In the genomic region with DNA sequence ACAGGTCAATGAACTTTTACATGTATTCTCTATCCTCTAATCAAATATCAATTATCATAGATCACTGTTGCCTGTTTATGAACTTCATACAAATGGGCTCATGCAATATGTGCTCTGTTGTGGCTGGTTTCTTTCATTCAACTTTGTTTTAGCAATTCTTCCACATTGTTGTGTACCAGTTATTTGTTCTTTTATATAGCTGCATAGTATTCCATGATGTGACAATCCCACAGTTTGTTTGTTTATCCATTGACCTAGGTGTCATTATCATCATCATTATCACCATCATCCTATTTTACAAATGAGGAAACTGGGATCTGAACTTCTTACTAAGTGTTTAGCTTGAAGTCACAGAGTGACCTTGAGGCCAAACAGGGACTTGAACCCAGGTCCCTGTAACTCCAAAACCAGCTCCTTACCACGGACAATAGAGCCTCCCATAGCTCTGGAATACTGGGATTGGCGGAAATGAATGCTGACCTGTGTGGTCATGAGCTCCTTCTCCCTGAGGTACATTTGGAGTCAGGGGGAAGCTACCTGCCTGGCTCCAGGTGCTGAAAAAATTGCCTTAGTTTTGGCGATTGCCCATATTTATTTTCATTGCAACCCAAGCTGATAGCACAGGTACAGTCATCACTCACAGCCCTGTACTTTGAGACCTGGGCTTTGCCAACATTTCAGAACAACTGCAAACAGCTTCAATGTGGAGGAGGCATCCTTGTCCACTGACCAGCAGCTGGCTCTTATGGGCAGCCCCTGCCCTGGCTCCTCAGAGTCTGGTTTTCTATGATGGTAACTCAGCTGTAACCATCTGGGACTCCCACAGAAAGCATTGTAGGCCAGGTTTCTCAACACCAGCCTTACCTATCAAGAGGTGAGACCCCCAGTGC, we compare ENCODE assay signal across 12 cellular contexts. TPM values are rescaled to one million over a fixed set of nuclear protein-coding genes. Genes with fewer than 3 reads are reported as not detected.
A peak's percentile ranks its signal among the peaks of the same experiment; 100 is the strongest.
DNase-seq lines count a peak whose midpoint lies in the region; ATAC-seq, FAIRE-seq and TF ChIP-seq lines count a peak whose summit lies in the region.
"Had no signal": no experiment of that assay in that cellular context is flagged by ENCODE, and none has a peak within 500 bp of the region (broad histone marks: within the 10 kb centered on the region; RNA-seq: fewer than 3 reads in every experiment).

No MANE protein-coding gene starts in this region.

- H3K4me2 ChIP-seq in smooth muscle cell: no peak overlapping the region

- no peaks in the 10 kb centered on the region for H3K9me3 Mint-ChIP-seq in Caco-2 (ENCODE audit: unreplicated experiment)
- no peaks in the 10 kb centered on the region for H3K9me3 Mint-ChIP-seq in activated CD4-positive, alpha-beta memory T cell treated with anti-CD3 and anti-CD28 coated beads for 36 hours
- no peaks in the 10 kb centered on the region for H3K9me3 Mint-ChIP-seq in activated naive CD4-positive, alpha-beta T cell treated with anti-CD3 and anti-CD28 coated beads for 36 hours

- H3K4me1 Mint-ChIP-seq in Caco-2 (ENCODE audit: low read depth, unreplicated experiment): peaks cover 54% of the 10 kb centered on the region
- peaks cover 92% of the 10 kb centered on the region for H3K4me1 Mint-ChIP-seq in activated CD4-positive, alpha-beta memory T cell treated with anti-CD3 and anti-CD28 coated beads for 36 hours (ENCODE audit: low read depth)
- peaks cover 84% of the 10 kb centered on the region for H3K4me1 Mint-ChIP-seq in activated naive CD4-positive, alpha-beta T cell treated with anti-CD3 and anti-CD28 coated beads for 36 hours (ENCODE audit: low read depth)

- H2AFZ ChIP-seq in smooth muscle cell (ENCODE audit: low read depth): no peak overlapping the region

- H3K27ac ChIP-seq in kidney (ENCODE audit: low read depth in 2 of 2, low read length in 2 of 2) (peak overlapping the region; percentile 68 to 85), smooth muscle cell (ENCODE audit: low read depth) (peak overlapping the region; percentile 99), left lung (peak overlapping the region in 1 of 2 donors; percentile 79)
- H3K27ac ChIP-seq: SJSA1 had no signal

- DNase-seq in Caco-2: peak; percentile 53 to 59
- DNase-seq in RPMI7951 (ENCODE audit: low read depth): peak; percentile 26
- DNase-seq in kidney: no peak
- DNase-seq in smooth muscle cell (lab: John Stamatoyannopoulos, UW; ENCODE audit: unreplicated experiment): no peak
- no peak for DNase-seq in activated CD4-positive, alpha-beta memory T cell treated with anti-CD3 and anti-CD28 coated beads for 36 hours
- no peak for DNase-seq in left lung
- DNase-seq in activated naive CD4-positive, alpha-beta T cell treated with anti-CD3 and anti-CD28 coated beads for 36 hours: no peak
- no peak for DNase-seq in putamen (ENCODE audit: low spot score)
- DNase-seq: activated CD4-positive, alpha-beta T cell treated with anti-CD3 and anti-CD28 coated beads for 4 hours had no signal

- H3K27me3 ChIP-seq in Caco-2 (replicated peaks; ENCODE audit: control insufficient read depth, insufficient read depth, low read length) (no peaks in the 10 kb centered on the region), smooth muscle cell (ENCODE audit: low read depth) (no peaks in the 10 kb centered on the region), left lung (no peaks in the 10 kb centered on the region)
- H3K27me3 ChIP-seq: SJSA1 had no signal

- peaks cover 24% of the 10 kb centered on the region for H4K20me1 ChIP-seq in smooth muscle cell (ENCODE audit: low read depth)

- no peak for ATAC-seq in left lung

- H3K27me3 Mint-ChIP-seq in Caco-2 (ENCODE audit: insufficient read depth, unreplicated experiment): no peaks in the 10 kb centered on the region
- H3K27me3 Mint-ChIP-seq in activated CD4-positive, alpha-beta memory T cell treated with anti-CD3 and anti-CD28 coated beads for 36 hours: no peaks in the 10 kb centered on the region
- no peaks in the 10 kb centered on the region for H3K27me3 Mint-ChIP-seq in activated naive CD4-positive, alpha-beta T cell treated with anti-CD3 and anti-CD28 coated beads for 36 hours (ENCODE audit: low read depth)
- H3K27me3 Mint-ChIP-seq: progenitor cell of endocrine pancreas had no signal

- peaks cover 92% of the 10 kb centered on the region for H3K4me1 ChIP-seq in Caco-2
- peaks cover 60 to 81% of the 10 kb centered on the region in 2 donors for H3K4me1 ChIP-seq in kidney (ENCODE audit: control insufficient read depth in 1 of 2, insufficient read depth in 1 of 2, low read depth in 1 of 2, low read length in 2 of 2)
- peaks cover 29% of the 10 kb centered on the region for H3K4me1 ChIP-seq in smooth muscle cell (ENCODE audit: low read depth)
- peaks cover 47 to 84% of the 10 kb centered on the region in 2 donors for H3K4me1 ChIP-seq in left lung

- TF ChIP-seq CTCF in Caco-2 (IDR thresholded peaks at IDR 0.05; ENCODE audit: insufficient read depth in 1 of 2, low read depth in 1 of 2, low read length in 1 of 2, severe bottlenecking in 1 of 2, unreplicated experiment in 1 of 2): no peak
- no peak for TF ChIP-seq CTCF in kidney (IDR thresholded peaks at IDR 0.05; ENCODE audit: borderline replicate concordance, extremely low read depth, insufficient read depth)
- TF ChIP-seq CTCF in smooth muscle cell (IDR thresholded peaks at IDR 0.05; ENCODE audit: borderline replicate concordance, insufficient read depth, poor library complexity, severe bottlenecking): no peak
- no peak for TF ChIP-seq CTCF in left lung (IDR thresholded peaks at IDR 0.05)

- peaks cover 58% of the 10 kb centered on the region for H3K36me3 Mint-ChIP-seq in Caco-2 (ENCODE audit: insufficient read depth, unreplicated experiment)
- H3K36me3 Mint-ChIP-seq in activated CD4-positive, alpha-beta memory T cell treated with anti-CD3 and anti-CD28 coated beads for 36 hours: peaks cover 21% of the 10 kb centered on the region
- H3K36me3 Mint-ChIP-seq in activated naive CD4-positive, alpha-beta T cell treated with anti-CD3 and anti-CD28 coated beads for 36 hours (ENCODE audit: low read depth): peaks cover 13% of the 10 kb centered on the region

- 98% methylated on average over 3 of the region's 3 CpGs for WGBS in smooth muscle cell (ENCODE audit: low lambda C conversion rate)

- BruUV-seq in Caco-2 (replicated peaks; lab: Mats Ljungman, UMichigan): no TSS peak

- H3K9me3 ChIP-seq in Caco-2 (no peaks in the 10 kb centered on the region), kidney (ENCODE audit: control insufficient read depth in 1 of 2, low read length in 2 of 2) (no peaks in the 10 kb centered on the region), smooth muscle cell (replicated peaks; ENCODE audit: low read depth) (no peaks in the 10 kb centered on the region), left lung (no peaks in the 10 kb centered on the region)
- H3K9me3 ChIP-seq: SJSA1 had no signal

- POLR2A ChIA-PET in Caco-2 (lab: Charles Lee): interaction anchor here (7.4 kb wide), 1 partner anchor 9 kb away, joined by 70 read pairs; a partner anchor contains a TSS
- POLR2A ChIA-PET in activated CD4-positive, alpha-beta memory T cell treated with anti-CD3 and anti-CD28 coated beads for 36 hours (lab: Charles Lee): interaction anchor here (1.6 to 6.1 kb wide), 3 partner anchors 8 to 36 kb away, joined by 4 to 106 read pairs (median 9); a partner anchor contains a TSS

- intact Hi-C loops in Caco-2 (cut with micrococcal nuclease; ENCODE audit: unreplicated experiment): loop anchor here (1.0 to 2.0 kb wide), 2 partner anchors 10 to 155 kb away; a partner anchor contains a TSS
- intact Hi-C loops in kidney (cut with DNase I): loop anchor here (10.0 kb wide), 1 partner anchor 109 kb away; no protein-coding TSS in a partner anchor
- intact Hi-C loops in activated CD4-positive, alpha-beta memory T cell treated with anti-CD3 and anti-CD28 coated beads for 36 hours (cut with micrococcal nuclease): loop anchor here (10.0 kb wide), 1 partner anchor 409 kb away; no protein-coding TSS in a partner anchor
- intact Hi-C loops in left lung (cut with DNase I): loop anchor here in 1 of 2 donors (10.0 kb wide), 1 partner anchor 99 kb away; no protein-coding TSS in a partner anchor
- intact Hi-C loops in activated naive CD4-positive, alpha-beta T cell treated with anti-CD3 and anti-CD28 coated beads for 36 hours (cut with micrococcal nuclease): loop anchor here (5.0 to 10.0 kb wide), 2 partner anchors 34 to 409 kb away; no protein-coding TSS in a partner anchor

- H3K36me3 ChIP-seq in Caco-2 (ENCODE audit: control insufficient read depth, insufficient read depth, low read length) (peaks cover 2% of the 10 kb centered on the region), kidney (ENCODE audit: control insufficient read depth in 1 of 2, insufficient read depth in 2 of 2, low read length in 2 of 2) (peaks cover 0 to 22% of the 10 kb centered on the region in 2 donors), smooth muscle cell (ENCODE audit: low read depth) (peaks cover 5% of the 10 kb centered on the region), left lung (peaks cover 0 to 21% of the 10 kb centered on the region in 2 donors)

- peak overlapping the region; percentile 16 for H3K4me3 Mint-ChIP-seq in Caco-2 (ENCODE audit: unreplicated experiment)
- no peak overlapping the region for H3K4me3 Mint-ChIP-seq in activated CD4-positive, alpha-beta memory T cell treated with anti-CD3 and anti-CD28 coated beads for 36 hours
- no peak overlapping the region for H3K4me3 Mint-ChIP-seq in activated naive CD4-positive, alpha-beta T cell treated with anti-CD3 and anti-CD28 coated beads for 36 hours

- peak overlapping the region; percentile 42 for H3K27ac Mint-ChIP-seq in Caco-2 (ENCODE audit: unreplicated experiment)
- H3K27ac Mint-ChIP-seq in activated CD4-positive, alpha-beta memory T cell treated with anti-CD3 and anti-CD28 coated beads for 36 hours: no peak overlapping the region
- H3K27ac Mint-ChIP-seq in activated naive CD4-positive, alpha-beta T cell treated with anti-CD3 and anti-CD28 coated beads for 36 hours: no peak overlapping the region
- H3K27ac Mint-ChIP-seq: progenitor cell of endocrine pancreas had no signal

- CTCF ChIA-PET in Caco-2 (lab: Charles Lee): interaction anchor here (0.5 to 1.2 kb wide), 3 partner anchors 21 to 29 kb away, joined by 3 to 7 read pairs (median 4); no protein-coding TSS in a partner anchor
- CTCF ChIA-PET in activated CD4-positive, alpha-beta memory T cell treated with anti-CD3 and anti-CD28 coated beads for 36 hours (lab: Charles Lee): interaction anchor here (0.8 to 11.0 kb wide), 3 partner anchors 13 to 68 kb away, joined by 3 to 218 read pairs (median 3); no protein-coding TSS in a partner anchor
- CTCF ChIA-PET in activated naive CD4-positive, alpha-beta T cell treated with anti-CD3 and anti-CD28 coated beads for 36 hours (lab: Charles Lee): interaction anchor here (0.6 to 16.7 kb wide), 6 partner anchors 7 to 534 kb away, joined by 3 to 270 read pairs (median 11); no protein-coding TSS in a partner anchor

- no peak overlapping the region for H3K4me3 ChIP-seq in Caco-2 (ENCODE audit: low read depth, low read length)
- no peak overlapping the region for H3K4me3 ChIP-seq in kidney (ENCODE audit: low read length in 2 of 2)
- no peak overlapping the region for H3K4me3 ChIP-seq in smooth muscle cell
- H3K4me3 ChIP-seq in left lung: no peak overlapping the region
- H3K4me3 ChIP-seq: SJSA1 had no signal

- peaks cover 68% of the 10 kb centered on the region for H3F3A ChIP-seq in smooth muscle cell (ENCODE audit: low read depth)

- no peak for FAIRE-seq in kidney (lab: Jason Lieb, UNC)
- FAIRE-seq: endometrium had no signal

- H3K9ac ChIP-seq in kidney (ENCODE audit: low read length in 2 of 2) (peak overlapping the region in 1 of 2 donors; percentile 59), smooth muscle cell (ENCODE audit: low read depth) (no peak overlapping the region)

- peaks cover 12% of the 10 kb centered on the region for H3K79me2 ChIP-seq in smooth muscle cell (ENCODE audit: low read depth)

RNA-seq across cellular contexts. Expression of a gene that starts 9.2 kb away (rescaled TPM):
- total RNA-seq in Caco-2 (2022): 94.8 and 103 TPM in 2 replicates
- total RNA-seq in RPMI7951 (2014; rRNA removed; shearing (Covaris generic)): 85.8 and 126 TPM in 2 replicates
- total RNA-seq in kidney: 289 TPM
- polyA plus RNA-seq in kidney (ENCODE audit: insufficient read depth, low read depth, low replicate concordance): 73.3 TPM
- 133 and 166 TPM in 2 replicates for total RNA-seq in smooth muscle cell
- polyA plus RNA-seq in smooth muscle cell: 418 and 450 TPM in 2 replicates
- 100 to 1,000 TPM; 103 to 107 TPM for total RNA-seq in activated CD4-positive, alpha-beta memory T cell treated with anti-CD3 and anti-CD28 coated beads for 36 hours
- 100 to 1,000 TPM; 292 to 395 TPM for total RNA-seq in left lung
- total RNA-seq in activated naive CD4-positive, alpha-beta T cell treated with anti-CD3 and anti-CD28 coated beads for 36 hours: 10 to 100 TPM; 76.8 to 85.1 TPM

Comparison
In these comparisons a context has a peak if more than half of its experiments do, and no peak if none do; other contexts are left out.
1. DNase-seq: peak in Caco-2 (2 of 2) and RPMI7951 (single experiment); none in kidney (single experiment), smooth muscle cell (single experiment), activated CD4-positive, alpha-beta memory T cell treated with anti-CD3 and anti-CD28 coated beads for 36 hours (single experiment), left lung (0 of 2), activated naive CD4-positive, alpha-beta T cell treated with anti-CD3 and anti-CD28 coated beads for 36 hours (single experiment) and putamen (single experiment).